In genomic region chr15:40914013-40914412, GRCh38 we compare ENCODE assay signal across 20 cellular contexts. TPM values are rescaled to one million over a fixed set of nuclear protein-coding genes. Genes with fewer than 3 reads are reported as not detected.
"Had no signal": no experiment of that assay in that cellular context is flagged by ENCODE, and none has a peak within 500 bp of the region (broad histone marks: within the 10 kb centered on the region; RNA-seq: fewer than 3 reads in every experiment).

No MANE protein-coding gene starts in this region.

- H3K27ac Mint-ChIP-seq: activated CD4-positive, alpha-beta memory T cell treated with anti-CD3 and anti-CD28 coated beads, Interleukin-2, amount 10 ng/mL, durations not matched to agents 7 days and 5 days; activated CD8-positive, alpha-beta memory T cell treated with anti-CD3 and anti-CD28 coated beads, Interleukin-2, amount 10 ng/mL, durations not matched to agents 7 days and 5 days; activated naive CD8-positive, alpha-beta T cell; stimulated activated naive CD8-positive, alpha-beta T cell treated with anti-CD3 and anti-CD28 coated beads, Interleukin-15, Interleukin-2, amounts not matched to agents 100 ng/mL and 50 ng/mL, for 24 hours had no signal

- H3K79me2 ChIP-seq: hepatocyte had no signal

- H3K27me3 ChIP-seq: body of pancreas, hepatocyte, right atrium auricular region, tibial nerve, vagina had no signal

- H3K4me3 Mint-ChIP-seq: activated CD4-positive, alpha-beta memory T cell treated with anti-CD3 and anti-CD28 coated beads, Interleukin-2, amount 10 ng/mL, durations not matched to agents 7 days and 5 days; activated CD8-positive, alpha-beta memory T cell treated with anti-CD3 and anti-CD28 coated beads, Interleukin-2, amount 10 ng/mL, durations not matched to agents 7 days and 5 days; activated naive CD8-positive, alpha-beta T cell; natural killer cell; stimulated activated naive CD8-positive, alpha-beta T cell treated with anti-CD3 and anti-CD28 coated beads, Interleukin-15, Interleukin-2, amounts not matched to agents 100 ng/mL and 50 ng/mL, for 24 hours had no signal

- H3K4me3 ChIP-seq: body of pancreas, hepatocyte, prostate gland, right atrium auricular region, skin epidermis, tibial nerve, vagina had no signal

- H3K27ac ChIP-seq: body of pancreas, hepatocyte, prostate gland, tibial nerve, vagina had no signal

- H2AFZ ChIP-seq: hepatocyte had no signal

- H3K9me3 Mint-ChIP-seq: activated CD4-positive, alpha-beta memory T cell treated with anti-CD3 and anti-CD28 coated beads, Interleukin-2, amount 10 ng/mL, durations not matched to agents 7 days and 5 days; natural killer cell; stimulated activated naive CD8-positive, alpha-beta T cell treated with anti-CD3 and anti-CD28 coated beads, Interleukin-15, Interleukin-2, amounts not matched to agents 100 ng/mL and 50 ng/mL, for 24 hours had no signal

- DNase-seq: activated CD4-positive, alpha-beta memory T cell treated with anti-CD3 and anti-CD28 coated beads, Interleukin-2, amount 10 ng/mL, durations not matched to agents 7 days and 5 days; activated CD8-positive, alpha-beta memory T cell treated with anti-CD3 and anti-CD28 coated beads, Interleukin-2, amount 10 ng/mL, durations not matched to agents 7 days and 5 days; amygdala; body of pancreas; central memory CD4-positive, alpha-beta T cell; left cardiac atrium; natural killer cell; T-helper 2 cell; WERI-Rb-1 had no signal

- H3K4me2 ChIP-seq: hepatocyte had no signal

- ATAC-seq: activated CD8-positive, alpha-beta memory T cell treated with anti-CD3 and anti-CD28 coated beads, Interleukin-2, amount 10 ng/mL, durations not matched to agents 7 days and 5 days; body of pancreas; left cardiac atrium had no signal

- H3K36me3 ChIP-seq: prostate gland, right atrium auricular region, tibial nerve, vagina, WERI-Rb-1 had no signal

- H3K4me1 Mint-ChIP-seq: activated CD4-positive, alpha-beta memory T cell treated with anti-CD3 and anti-CD28 coated beads, Interleukin-2, amount 10 ng/mL, durations not matched to agents 7 days and 5 days; activated CD8-positive, alpha-beta memory T cell treated with anti-CD3 and anti-CD28 coated beads, Interleukin-2, amount 10 ng/mL, durations not matched to agents 7 days and 5 days; natural killer cell had no signal

- H3K27me3 Mint-ChIP-seq: activated naive CD8-positive, alpha-beta T cell; stimulated activated naive CD8-positive, alpha-beta T cell treated with anti-CD3 and anti-CD28 coated beads, Interleukin-15, Interleukin-2, amounts not matched to agents 100 ng/mL and 50 ng/mL, for 24 hours had no signal

- H3K36me3 Mint-ChIP-seq: activated CD8-positive, alpha-beta memory T cell treated with anti-CD3 and anti-CD28 coated beads, Interleukin-2, amount 10 ng/mL, durations not matched to agents 7 days and 5 days; activated naive CD8-positive, alpha-beta T cell; natural killer cell had no signal

- H3K4me1 ChIP-seq: body of pancreas, prostate gland had no signal

- FAIRE-seq: colon, islet of Langerhans had no signal

- H3K9me3 ChIP-seq: body of pancreas, prostate gland, right atrium auricular region, tibial nerve, vagina had no signal

RNA-seq across cellular contexts. Expression of gene DLL4, which starts 15.1 kb away (rescaled TPM):
- total RNA-seq: activated CD4-positive, alpha-beta memory T cell treated with anti-CD3 and anti-CD28 coated beads, Interleukin-2, amount 10 ng/mL, durations not matched to agents 7 days and 5 days had no signal
- polyA plus RNA-seq: hepatocyte had no signal

RNA-seq across cellular contexts. Expression of gene RHOV, which starts 40.0 kb away (rescaled TPM):
- total RNA-seq: activated CD4-positive, alpha-beta memory T cell treated with anti-CD3 and anti-CD28 coated beads, Interleukin-2, amount 10 ng/mL, durations not matched to agents 7 days and 5 days; activated CD8-positive, alpha-beta memory T cell treated with anti-CD3 and anti-CD28 coated beads, Interleukin-2, amount 10 ng/mL, durations not matched to agents 7 days and 5 days; left cardiac atrium; mesenteric fat pad; natural killer cell; right atrium auricular region had no signal
